10 cellular contexts compared by ENCODE assay signal in genomic region chr1:223731076-223731770, GRCh38. TPM values are rescaled to one million over a fixed set of nuclear protein-coding genes. Genes with fewer than 3 reads are reported as not detected.
DNase-seq lines count a peak whose midpoint lies in the region; ATAC-seq and TF ChIP-seq lines count a peak whose summit lies in the region.
"Had no signal": no experiment of that assay in that cellular context is flagged by ENCODE, and none has a peak within 500 bp of the region (broad histone marks: within the 10 kb centered on the region; RNA-seq: fewer than 3 reads in every experiment).

No MANE protein-coding gene starts in this region.

- TF ChIP-seq CTCF in psoas muscle (IDR thresholded peaks at IDR 0.05) = no peak

- H3K4me3 Mint-ChIP-seq in T-helper 17 cell = no peak overlapping the region
- no peak overlapping the region for H3K4me3 Mint-ChIP-seq in activated T-cell treated with anti-CD3 and anti-CD28 coated beads, Interleukin-2, amount 50 U/mL, for 72 hours

- H3K4me1 Mint-ChIP-seq in T-helper 17 cell = peaks cover 50% of the 10 kb centered on the region
- H3K4me1 Mint-ChIP-seq in activated T-cell treated with anti-CD3 and anti-CD28 coated beads, Interleukin-2, amount 50 U/mL, for 72 hours (ENCODE audit: low read depth) = peaks cover 35% of the 10 kb centered on the region

- H3K4me3 ChIP-seq in psoas muscle = no peak overlapping the region

- H3K27ac Mint-ChIP-seq in T-helper 17 cell = peak overlapping the region; percentile 89
- H3K27ac Mint-ChIP-seq in activated T-cell treated with anti-CD3 and anti-CD28 coated beads, Interleukin-2, amount 50 U/mL, for 72 hours = no peak overlapping the region

- H3K9me3 Mint-ChIP-seq in activated T-cell treated with anti-CD3 and anti-CD28 coated beads, Interleukin-2, amount 50 U/mL, for 72 hours = no peaks in the 10 kb centered on the region

- H3K4me1 ChIP-seq in psoas muscle = peaks cover 53% of the 10 kb centered on the region

- peaks cover 0 to 19% of the 10 kb centered on the region in 2 donors for H3K36me3 ChIP-seq in psoas muscle (ENCODE audit: insufficient read depth in 1 of 2, low read depth in 1 of 2)

- no peaks in the 10 kb centered on the region for H3K27me3 ChIP-seq in psoas muscle (ENCODE audit: insufficient read depth in 3 of 3, low read length in 2 of 3)

- no peaks in the 10 kb centered on the region for H3K27me3 Mint-ChIP-seq in T-helper 17 cell
- no peaks in the 10 kb centered on the region for H3K27me3 Mint-ChIP-seq in activated T-cell treated with anti-CD3 and anti-CD28 coated beads, Interleukin-2, amount 50 U/mL, for 72 hours (ENCODE audit: low read depth)

- intact Hi-C loops in head of caudate nucleus (cut with DNase I) (no loop called here), psoas muscle (cut with DNase I) (no loop called here)

- DNase-seq in DMS79 treated with DMSO at 0.1 percent for 48 hours (lab: John Stamatoyannopoulos, UW) = peak; percentile 82
- no peak for DNase-seq in T-helper 17 cell
- peak in 39 of 42 donors; percentile 23 to 84 (median 61) for DNase-seq in head of caudate nucleus
- peak; percentile 77 to 86 for DNase-seq in psoas muscle
- no peak for DNase-seq in UCSD-AML1 (lab: John Stamatoyannopoulos, UW; ENCODE audit: unreplicated experiment)
- DNase-seq in iPS-NIHi7 (ENCODE audit: extremely low spot score) = no peak
- no peak for DNase-seq in activated T-cell treated with anti-CD3 and anti-CD28 coated beads, Interleukin-2, amount 50 U/mL, for 72 hours
- DNase-seq in DMS114 treated with DMSO at 0.1 percent for 48 hours (lab: John Stamatoyannopoulos, UW; ENCODE audit: unreplicated experiment) = no peak
- DNase-seq: activated CD4-positive, alpha-beta T cell treated with anti-CD3 and anti-CD28 coated beads, Interleukin-2, amount 50 U/mL, for 4 hours had no signal

- peaks cover 10% of the 10 kb centered on the region for H3K36me3 Mint-ChIP-seq in T-helper 17 cell (ENCODE audit: low read depth)
- H3K36me3 Mint-ChIP-seq in activated T-cell treated with anti-CD3 and anti-CD28 coated beads, Interleukin-2, amount 50 U/mL, for 72 hours (ENCODE audit: insufficient read depth in 2 of 2) = peaks cover 3 to 7% of the 10 kb centered on the region in 2 donors

- peak overlapping the region; percentile 7 for H3K27ac ChIP-seq in psoas muscle

- ATAC-seq in T-helper 17 cell = no peak
- ATAC-seq in psoas muscle = peak; percentile 30 to 68 (median 52)
- ATAC-seq in activated T-cell treated with anti-CD3 and anti-CD28 coated beads, Interleukin-2, amount 50 U/mL, for 72 hours (replicated peaks in 1 of 2) = no peak
- ATAC-seq: HCT116 had no signal

- H3K9me3 ChIP-seq in T-helper 17 cell (ENCODE audit: control insufficient read depth, low read length, poor library complexity, severe bottlenecking) (no peaks in the 10 kb centered on the region), psoas muscle (no peaks in the 10 kb centered on the region)

- 49 to 54% (median 49%) methylated on average over 13 of the region's 13 CpGs for WGBS in psoas muscle, 3 donors

RNA-seq across cellular contexts. Expression of gene CAPN2, which starts 18.9 kb away (rescaled TPM):
- total RNA-seq in T-helper 17 cell (100 to 1,000 TPM; 218 to 220 TPM), psoas muscle (100 to 1,000 TPM in 3 of 4 donors, 10 to 100 TPM in 1; 77.1 to 151 (median 105) TPM)
- 100 to 1,000 TPM in 1 of 3 donors, 10 to 100 TPM in 2; 47.6 to 157 (median 73.2) TPM for polyA plus RNA-seq in psoas muscle
- 10 to 100 TPM; 37.8 to 58.8 TPM for total RNA-seq in activated T-cell treated with anti-CD3 and anti-CD28 coated beads, Interleukin-2, amount 50 U/mL, for 72 hours

Comparison
In these comparisons a context has a peak if more than half of its experiments do, and no peak if none do; other contexts are left out.
1. DNase-seq: peak in DMS79 treated with DMSO at 0.1 percent for 48 hours (single experiment), head of caudate nucleus (39 of 42) and psoas muscle (2 of 2); none in T-helper 17 cell (0 of 3), UCSD-AML1 (single experiment), iPS-NIHi7 (single experiment), activated T-cell treated with anti-CD3 and anti-CD28 coated beads, Interleukin-2, amount 50 U/mL, for 72 hours (0 of 2) and DMS114 treated with DMSO at 0.1 percent for 48 hours (single experiment).
2. ATAC-seq: peak in psoas muscle (4 of 4); none in T-helper 17 cell (single experiment) and activated T-cell treated with anti-CD3 and anti-CD28 coated beads, Interleukin-2, amount 50 U/mL, for 72 hours (0 of 2).